26 cellular contexts compared by ENCODE assay signal in the genomic region with DNA sequence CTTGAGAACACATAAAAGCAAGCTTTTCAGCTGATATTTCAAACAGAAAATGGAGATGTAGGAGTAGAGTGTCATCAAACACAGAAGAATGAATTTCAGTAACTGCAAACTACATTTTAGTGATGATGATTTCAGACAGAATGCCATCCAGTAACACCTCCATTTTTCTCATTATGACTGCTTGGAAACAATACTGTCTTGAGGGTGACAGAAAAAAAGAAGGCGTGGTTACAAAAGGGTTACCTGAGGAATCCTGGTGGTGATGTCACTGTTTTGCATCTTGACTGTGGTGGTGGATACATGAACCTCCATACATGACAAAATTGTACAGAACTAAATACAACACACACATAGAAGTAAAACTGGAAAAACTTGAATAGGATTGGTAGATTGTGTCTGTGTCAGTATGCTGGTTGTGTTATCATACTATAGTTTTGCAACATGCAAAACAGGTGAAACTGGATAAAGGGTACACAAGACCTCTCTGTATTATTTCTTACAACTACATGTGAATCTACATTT.
"Had no signal": no experiment of that assay in that cellular context is flagged by ENCODE, and none has a peak within 500 bp of the region (broad histone marks: within the 10 kb centered on the region; RNA-seq: fewer than 3 reads in every experiment).

No MANE protein-coding gene starts in this region.

- H3K4me1 ChIP-seq: body of pancreas had no signal

- H3K4me3 ChIP-seq: body of pancreas, SK-N-MC had no signal

- DNase-seq: activated B cell treated with CpG ODN at 0.5 μM for 24 hours; activated CD4-positive, alpha-beta memory T cell treated with anti-CD3 and anti-CD28 coated beads, Interleukin-2, amount 10 ng/mL, durations not matched to agents 7 days and 5 days; activated CD4-positive, alpha-beta T cell treated with anti-CD3 and anti-CD28 coated beads for 1 hour; activated CD4-positive, alpha-beta T cell treated with anti-CD3 and anti-CD28 coated beads, Interleukin-2, amount 50 U/mL, for 1 hour; activated effector memory CD4-positive, alpha-beta T cell treated with Interleukin-2 at 50 U/mL for 16 hours; activated naive CD4-positive, alpha-beta T cell; activated T-cell treated with anti-CD3 and anti-CD28 coated beads for 4 hours; aorta; body of pancreas; KBM-7; NCI-H1048; NCI-H146; NCI-H187 treated with DMSO at 0.1 percent for 48 hours; NCI-H2081 treated with DMSO at 0.1 percent for 48 hours; NCI-H2171 treated with DMSO at 0.1 percent for 48 hours; NCI-H226; NCI-H69; NK-92 treated with Interleukin-12 subunit alpha and Interleukin-12 subunit beta, amount 100 ng/mL, for 24 hours; OCI-M1; RPMI8226; T-cell; T1000 had no signal

- H3K27me3 ChIP-seq: body of pancreas had no signal

- FAIRE-seq: TTC549 had no signal

- H3K27ac ChIP-seq: body of pancreas, SK-N-MC had no signal

- ATAC-seq: body of pancreas, Panc1, Right ventricle myocardium inferior, T-cell had no signal

- H3K9me3 ChIP-seq: body of pancreas had no signal
